29 cellular contexts compared by ENCODE assay signal in the genomic region with DNA sequence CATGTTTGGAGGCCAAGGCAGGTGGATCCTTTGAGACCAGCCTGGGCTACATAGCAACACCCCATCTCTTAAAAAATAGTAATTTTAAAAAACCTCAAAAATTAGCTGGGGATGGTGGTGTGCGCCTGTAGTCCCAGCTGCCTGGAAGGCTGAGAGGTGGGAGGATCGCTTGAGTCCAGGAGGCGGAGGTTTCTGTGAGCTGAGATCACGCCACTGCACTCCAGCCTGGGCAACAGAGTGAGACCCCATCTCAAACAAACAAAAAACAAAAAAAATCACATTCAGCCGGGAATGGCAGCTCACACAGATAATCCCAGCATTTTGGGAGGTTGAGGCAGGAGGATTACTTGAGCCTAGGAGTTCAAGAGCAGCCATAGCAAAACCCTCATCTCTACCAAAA.
"Had no signal": no experiment of that assay in that cellular context is flagged by ENCODE, and none has a peak within 500 bp of the region (broad histone marks: within the 10 kb centered on the region; RNA-seq: fewer than 3 reads in every experiment).

No MANE protein-coding gene starts in this region.

- H3K27me3 Mint-ChIP-seq: dendritic cell treated with granulocyte-macrophage colony-stimulating factor and Interleukin-4, amounts not matched to agents 40 ng/mL and 50 ng/mL, for 4 days; effector memory CD8-positive, alpha-beta T cell had no signal

- H3K9me3 ChIP-seq: colonic mucosa, esophagus muscularis mucosa, esophagus squamous epithelium, gastrocnemius medialis, gastroesophageal sphincter, heart left ventricle had no signal

- H3K27ac Mint-ChIP-seq: dendritic cell treated with granulocyte-macrophage colony-stimulating factor and Interleukin-4, amounts not matched to agents 40 ng/mL and 50 ng/mL, for 4 days; effector memory CD8-positive, alpha-beta T cell; endodermal cell had no signal

- ATAC-seq: effector memory CD8-positive, alpha-beta T cell; esophagus mucosa; foreskin keratinocyte; gastrocnemius medialis; gastroesophageal sphincter; heart left ventricle; heart right ventricle had no signal

- DNase-seq: colonic mucosa; cortex of kidney; dermis blood vessel endothelial cell; dorsolateral prefrontal cortex; effector CD4-positive, alpha-beta T cell; effector CD8-positive, alpha-beta T cell; effector memory CD4-positive, alpha-beta T cell; effector memory CD8-positive, alpha-beta T cell; endodermal cell; erythroblast; esophagus squamous epithelium; foreskin fibroblast; foreskin keratinocyte; foreskin melanocyte; gastrocnemius medialis; glutamatergic neuron; head of caudate nucleus; heart left ventricle; heart right ventricle had no signal

- FAIRE-seq: colon, endometrium, endothelial cell of umbilical vein, frontal cortex had no signal

- H3K9me3 Mint-ChIP-seq: dendritic cell treated with granulocyte-macrophage colony-stimulating factor and Interleukin-4, amounts not matched to agents 40 ng/mL and 50 ng/mL, for 4 days; effector memory CD8-positive, alpha-beta T cell had no signal

- H3K27ac ChIP-seq: colonic mucosa, coronary artery, dorsolateral prefrontal cortex, epithelial cell of prostate, esophagus muscularis mucosa, esophagus squamous epithelium, foreskin keratinocyte, gastroesophageal sphincter, heart left ventricle, heart right ventricle had no signal

- H3K4me3 ChIP-seq: colonic mucosa, coronary artery, dorsolateral prefrontal cortex, esophagus muscularis mucosa, esophagus squamous epithelium, gastrocnemius medialis, gastroesophageal sphincter, heart left ventricle, heart right ventricle had no signal

- H3K27me3 ChIP-seq: colonic mucosa, dorsolateral prefrontal cortex, esophagus muscularis mucosa, esophagus squamous epithelium, foreskin keratinocyte, gastrocnemius medialis, gastroesophageal sphincter, heart left ventricle, heart right ventricle had no signal

- H3K4me3 Mint-ChIP-seq: dendritic cell treated with granulocyte-macrophage colony-stimulating factor and Interleukin-4, amounts not matched to agents 40 ng/mL and 50 ng/mL, for 4 days; effector memory CD8-positive, alpha-beta T cell; endodermal cell had no signal

- H3K4me1 ChIP-seq: colonic mucosa, foreskin keratinocyte had no signal

- H3K36me3 ChIP-seq: colonic mucosa, gastrocnemius medialis had no signal
